ENCODE assay signal across 1 cellular context in the genomic region with DNA sequence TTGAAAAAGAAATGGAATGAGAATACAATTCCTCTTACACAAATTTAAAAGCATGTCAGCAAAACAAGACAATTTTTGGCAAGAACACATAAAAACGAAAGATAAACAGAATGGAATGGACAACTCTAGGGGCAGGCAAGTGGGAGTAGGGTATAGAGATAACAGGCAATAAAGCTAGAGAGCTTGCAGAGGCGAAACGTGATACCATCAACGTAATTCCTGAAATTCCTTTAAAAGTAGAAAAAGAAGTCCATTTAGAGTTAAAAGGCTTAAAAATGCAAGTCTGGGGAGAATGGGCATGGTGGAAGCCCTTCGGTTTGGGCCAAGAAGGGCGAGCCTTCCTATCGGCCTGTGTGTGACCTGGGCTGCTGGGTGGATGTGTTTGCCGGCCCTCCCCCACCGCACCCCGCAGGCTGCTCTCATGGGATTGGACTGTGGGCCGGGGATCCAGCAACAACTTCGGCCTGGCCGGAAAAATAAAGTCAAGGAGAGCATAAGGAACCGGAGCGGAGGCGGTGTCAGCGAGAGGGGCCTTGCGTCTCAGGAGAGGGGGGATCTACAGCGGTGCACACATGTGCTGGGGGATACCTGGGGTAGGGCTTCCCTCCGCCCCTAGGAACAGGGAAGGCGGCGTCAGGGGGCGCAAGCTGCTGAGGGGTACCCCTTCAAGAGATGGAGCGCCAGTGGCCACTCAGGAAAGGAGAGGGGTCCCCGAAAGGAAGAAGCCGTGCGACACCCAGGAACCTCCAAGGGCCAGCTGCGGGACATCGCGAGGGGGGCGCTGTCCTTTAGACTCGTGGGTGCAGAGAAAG.
TF ChIP-seq lines count a peak whose summit lies in the region.

No MANE protein-coding gene starts in this region.

TF ChIP-seq in WTC11, 78 proteins besides CTCF, POLR2A, EP300 and RAD21 (continued from another document):
- TF ChIP-seq, protein P1, sequence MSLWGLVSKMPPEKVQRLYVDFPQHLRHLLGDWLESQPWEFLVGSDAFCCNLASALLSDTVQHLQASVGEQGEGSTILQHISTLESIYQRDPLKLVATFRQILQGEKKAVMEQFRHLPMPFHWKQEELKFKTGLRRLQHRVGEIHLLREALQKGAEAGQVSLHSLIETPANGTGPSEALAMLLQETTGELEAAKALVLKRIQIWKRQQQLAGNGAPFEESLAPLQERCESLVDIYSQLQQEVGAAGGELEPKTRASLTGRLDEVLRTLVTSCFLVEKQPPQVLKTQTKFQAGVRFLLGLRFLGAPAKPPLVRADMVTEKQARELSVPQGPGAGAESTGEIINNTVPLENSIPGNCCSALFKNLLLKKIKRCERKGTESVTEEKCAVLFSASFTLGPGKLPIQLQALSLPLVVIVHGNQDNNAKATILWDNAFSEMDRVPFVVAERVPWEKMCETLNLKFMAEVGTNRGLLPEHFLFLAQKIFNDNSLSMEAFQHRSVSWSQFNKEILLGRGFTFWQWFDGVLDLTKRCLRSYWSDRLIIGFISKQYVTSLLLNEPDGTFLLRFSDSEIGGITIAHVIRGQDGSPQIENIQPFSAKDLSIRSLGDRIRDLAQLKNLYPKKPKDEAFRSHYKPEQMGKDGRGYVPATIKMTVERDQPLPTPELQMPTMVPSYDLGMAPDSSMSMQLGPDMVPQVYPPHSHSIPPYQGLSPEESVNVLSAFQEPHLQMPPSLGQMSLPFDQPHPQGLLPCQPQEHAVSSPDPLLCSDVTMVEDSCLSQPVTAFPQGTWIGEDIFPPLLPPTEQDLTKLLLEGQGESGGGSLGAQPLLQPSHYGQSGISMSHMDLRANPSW (CRISPR knock-in tag; conservative IDR thresholded peaks at IDR 0.05; ENCODE audit: low read depth): no peak
- TF ChIP-seq ZNF416 (CRISPR knock-in tag; IDR thresholded peaks at IDR 0.05): no peak
- TF ChIP-seq FOXK1 (CRISPR knock-in tag; IDR thresholded peaks at IDR 0.05): no peak
- no peak for TF ChIP-seq MYBL2 (CRISPR knock-in tag; IDR thresholded peaks at IDR 0.05)
- TF ChIP-seq ATF1 (CRISPR knock-in tag; IDR thresholded peaks at IDR 0.05): no peak
- TF ChIP-seq, protein P2, sequence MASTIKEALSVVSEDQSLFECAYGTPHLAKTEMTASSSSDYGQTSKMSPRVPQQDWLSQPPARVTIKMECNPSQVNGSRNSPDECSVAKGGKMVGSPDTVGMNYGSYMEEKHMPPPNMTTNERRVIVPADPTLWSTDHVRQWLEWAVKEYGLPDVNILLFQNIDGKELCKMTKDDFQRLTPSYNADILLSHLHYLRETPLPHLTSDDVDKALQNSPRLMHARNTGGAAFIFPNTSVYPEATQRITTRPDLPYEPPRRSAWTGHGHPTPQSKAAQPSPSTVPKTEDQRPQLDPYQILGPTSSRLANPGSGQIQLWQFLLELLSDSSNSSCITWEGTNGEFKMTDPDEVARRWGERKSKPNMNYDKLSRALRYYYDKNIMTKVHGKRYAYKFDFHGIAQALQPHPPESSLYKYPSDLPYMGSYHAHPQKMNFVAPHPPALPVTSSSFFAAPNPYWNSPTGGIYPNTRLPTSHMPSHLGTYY (CRISPR knock-in tag; IDR thresholded peaks at IDR 0.05): no peak
- TF ChIP-seq SP1 (CRISPR knock-in tag; conservative IDR thresholded peaks at IDR 0.05): 0 out of 2 replicates have a peak, but pooled peaks have one; percentile 1
- no peak for TF ChIP-seq JAZF1 (CRISPR knock-in tag; IDR thresholded peaks at IDR 0.05)
- TF ChIP-seq, protein P3, sequence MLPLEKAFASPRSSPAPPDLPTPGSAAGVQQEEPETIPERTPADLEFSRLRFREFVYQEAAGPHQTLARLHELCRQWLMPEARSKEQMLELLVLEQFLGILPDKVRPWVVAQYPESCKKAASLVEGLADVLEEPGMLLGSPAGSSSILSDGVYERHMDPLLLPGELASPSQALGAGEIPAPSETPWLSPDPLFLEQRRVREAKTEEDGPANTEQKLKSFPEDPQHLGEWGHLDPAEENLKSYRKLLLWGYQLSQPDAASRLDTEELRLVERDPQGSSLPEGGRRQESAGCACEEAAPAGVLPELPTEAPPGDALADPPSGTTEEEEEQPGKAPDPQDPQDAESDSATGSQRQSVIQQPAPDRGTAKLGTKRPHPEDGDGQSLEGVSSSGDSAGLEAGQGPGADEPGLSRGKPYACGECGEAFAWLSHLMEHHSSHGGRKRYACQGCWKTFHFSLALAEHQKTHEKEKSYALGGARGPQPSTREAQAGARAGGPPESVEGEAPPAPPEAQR (CRISPR knock-in tag; IDR thresholded peaks at IDR 0.05): no peak
- TF ChIP-seq ATF6 (CRISPR knock-in tag; IDR thresholded peaks at IDR 0.05): no peak
- no peak for TF ChIP-seq ZBTB43 (CRISPR knock-in tag; IDR thresholded peaks at IDR 0.05)
